In genomic region chr10:89306019-89306418, GRCh38 we compare ENCODE assay signal across 1 cellular context.
TF ChIP-seq lines count a peak whose summit lies in the region.

No MANE protein-coding gene starts in this region.

TF ChIP-seq in K562, 482 proteins besides CTCF, POLR2A, EP300 and RAD21:
- no peak for TF ChIP-seq ZNF592 (IDR thresholded peaks at IDR 0.05)
- no peak for TF ChIP-seq SAFB (IDR thresholded peaks at IDR 0.05; ENCODE audit: borderline replicate concordance, low read depth, low read length)
- 0 out of 2 replicates have a peak, but pooled peaks have one; percentile 11 for TF ChIP-seq ZNF316 (IDR thresholded peaks at IDR 0.05)
- no peak for TF ChIP-seq BRF1 (IDR thresholded peaks at IDR 0.05; ENCODE audit: borderline replicate concordance, extremely low read depth, insufficient read length)
